8 cellular contexts compared by ENCODE assay signal in genomic region chr1:45009956-45010854, GRCh38. TPM values are rescaled to one million over a fixed set of nuclear protein-coding genes. Genes with fewer than 3 reads are reported as not detected.
A peak's percentile ranks its signal among the peaks of the same experiment; 100 is the strongest.
DNase-seq lines count a peak whose midpoint lies in the region; ATAC-seq, FAIRE-seq and TF ChIP-seq lines count a peak whose summit lies in the region.

No MANE protein-coding gene starts in this region.

- CTCF ChIA-PET in A549 (lab: Yijun Ruan, JAX) = interaction anchor here (0.6 to 20.8 kb wide), 10 partner anchors 8 to 500 kb away, joined by 3 to 488 read pairs (median 3); partner anchors contain the start of gene EIF2B3

- H3K36me3 ChIP-seq in Peyer's patch = peaks cover 0 to 52% (median 0%) of the 10 kb centered on the region in 3 donors
- H3K36me3 ChIP-seq in testis (ENCODE audit: low read depth, missing control alignments) = no peaks in the 10 kb centered on the region

- TF ChIP-seq CTCF in A549 (IDR thresholded peaks at IDR 0.05) (no peak), Peyer's patch (IDR thresholded peaks at IDR 0.05) (no peak), lower leg skin (IDR thresholded peaks at IDR 0.05) (no peak), testis (IDR thresholded peaks at IDR 0.05) (no peak)

- TF ChIP-seq EP300 in A549 (IDR thresholded peaks at IDR 0.05) = no peak

- ATAC-seq in A549 (peak in 1 of 2 experiments; percentile 19; a peak in 4 of 6 replicates), GM19455 (IDR thresholded peaks at IDR 0.05; ENCODE audit: unreplicated experiment) (peak; percentile 3), HG03520 (IDR thresholded peaks at IDR 0.05; ENCODE audit: unreplicated experiment) (no peak)
- ATAC-seq in central memory CD8-positive, alpha-beta T cell (replicated peaks; ENCODE audit: extremely low read depth, poor library complexity, severe bottlenecking) = no peak

- H3K27ac ChIP-seq in A549 = peak overlapping the region; percentile 67 to 93
- H3K27ac ChIP-seq in Peyer's patch = peak overlapping the region; percentile 80 to 88 (median 88)
- peak overlapping the region; percentile 52 to 62 for H3K27ac ChIP-seq in testis

- intact Hi-C loops in lower leg skin (cut with DNase I; ENCODE audit: low total_unique reads) = loop anchor here (5.0 to 10.0 kb wide), 4 partner anchors 175 to 565 kb away; no protein-coding TSS in a partner anchor
- intact Hi-C loops in testis (cut with DNase I; ENCODE audit: low total_unique reads) = loop anchor here (5.0 to 10.0 kb wide), 3 partner anchors 175 to 495 kb away; partner anchors contain the start of genes CCDC163 and MMACHC

- H3K4me1 Mint-ChIP-seq in central memory CD8-positive, alpha-beta T cell = peaks cover 58% of the 10 kb centered on the region

- H3K9me3 ChIP-seq in A549 (no peaks in the 10 kb centered on the region), Peyer's patch (no peaks in the 10 kb centered on the region), testis (no peaks in the 10 kb centered on the region)

- FAIRE-seq in A549 (lab: Jason Lieb, UNC) = no peak

- peaks cover 30% of the 10 kb centered on the region for H3K36me3 Mint-ChIP-seq in central memory CD8-positive, alpha-beta T cell (ENCODE audit: insufficient read depth)

- peak overlapping the region; percentile 90 for H3K4me3 Mint-ChIP-seq in central memory CD8-positive, alpha-beta T cell

- H3K4me3 ChIP-seq in A549 (peak overlapping the region; percentile 97), Peyer's patch (peak overlapping the region; percentile 82 to 92 (median 86)), lower leg skin (ENCODE audit: low read depth, poor library complexity, severe bottlenecking) (peak overlapping the region; percentile 92), testis (peak overlapping the region; percentile 93 to 97)

- peak overlapping the region; percentile 32 for H3K27ac Mint-ChIP-seq in central memory CD8-positive, alpha-beta T cell (ENCODE audit: low read depth)

- DNase-seq in A549 (ENCODE audit: low read depth in 1 of 2, low spot score in 1 of 2) = peak in 1 of 2 experiments; percentile 19
- DNase-seq in Peyer's patch = peak in 2 of 3 donors; percentile 83 to 88
- no peak for DNase-seq in central memory CD8-positive, alpha-beta T cell (ENCODE audit: low spot score in 2 of 2)
- no peak for DNase-seq in lower leg skin (ENCODE audit: low spot score in 2 of 2)
- DNase-seq in testis = no peak
- DNase-seq in Ammon's horn (ENCODE audit: low spot score) = no peak

- peaks cover 8% of the 10 kb centered on the region; the same call in 2 of the 3 replicates for H3K4me1 ChIP-seq in A549
- peaks cover 5 to 43% (median 25%) of the 10 kb centered on the region in 4 donors for H3K4me1 ChIP-seq in Peyer's patch
- H3K4me1 ChIP-seq in testis = peaks cover 34% of the 10 kb centered on the region

- peak overlapping the region; percentile 90 for H3K4me2 ChIP-seq in A549

- H3K9me3 Mint-ChIP-seq in central memory CD8-positive, alpha-beta T cell = no peaks in the 10 kb centered on the region

- WGBS in A549 (ENCODE audit: missing lambda C conversion rate) = 45% methylated on average over 23 of the region's 41 CpGs
- 21 to 25% methylated on average over 29 to 34 of the region's 41 CpGs for WGBS in lower leg skin, 2 donors
- WGBS in testis, 2 donors = 12 to 14% methylated on average over 16 to 34 of the region's 41 CpGs

- no peak for TF ChIP-seq POLR2A in A549 (IDR thresholded peaks at IDR 0.05; ENCODE audit: low read length)
- peak; percentile 25 to 32 for TF ChIP-seq POLR2A in Peyer's patch (IDR thresholded peaks at IDR 0.05)
- no peak for TF ChIP-seq POLR2A in lower leg skin (IDR thresholded peaks at IDR 0.05)
- no peak for TF ChIP-seq POLR2A in testis (IDR thresholded peaks at IDR 0.05)

- H3K27me3 ChIP-seq in Peyer's patch (no peaks in the 10 kb centered on the region), testis (no peaks in the 10 kb centered on the region)

- no peak for TF ChIP-seq RAD21 in A549 (conservative IDR thresholded peaks at IDR 0.05 in 1 of 2, IDR thresholded peaks at IDR 0.05 in 1 of 2)

- POLR2A ChIA-PET in A549 (lab: Yijun Ruan, JAX) = interaction anchor here (0.6 to 3.4 kb wide), 8 partner anchors 23 to 481 kb away, joined by 4 to 57 read pairs (median 8); partner anchors contain the start of genes EIF2B3, MUTYH, PLK3 and RPS8

- no peaks in the 10 kb centered on the region for H3K27me3 Mint-ChIP-seq in central memory CD8-positive, alpha-beta T cell

TF ChIP-seq in A549, 52 proteins besides CTCF, POLR2A, EP300 and RAD21:
- no peak for TF ChIP-seq EHMT2 (IDR thresholded peaks at IDR 0.05; ENCODE audit: low read depth)
- TF ChIP-seq CBX2 (IDR thresholded peaks at IDR 0.05; ENCODE audit: borderline replicate concordance, low read depth) = no peak
- no peak for TF ChIP-seq ZSCAN20 (CRISPR knock-in tag; IDR thresholded peaks at IDR 0.05)
- no peak for TF ChIP-seq JUN (IDR thresholded peaks at IDR 0.05)
- no peak for TF ChIP-seq MYC (IDR thresholded peaks at IDR 0.05; ENCODE audit: borderline replicate concordance, low read length)
- no peak for TF ChIP-seq E2F6 (IDR thresholded peaks at IDR 0.05; ENCODE audit: borderline replicate concordance, low read depth)
- TF ChIP-seq ATOH8 (CRISPR knock-in tag; IDR thresholded peaks at IDR 0.05; ENCODE audit: low read depth) = no peak
- no peak for TF ChIP-seq RCOR1 (IDR thresholded peaks at IDR 0.05; ENCODE audit: low read depth, low read length)
- no peak for TF ChIP-seq TFCP2L1 (CRISPR knock-in tag; IDR thresholded peaks at IDR 0.05)
- TF ChIP-seq SMC3 (IDR thresholded peaks at IDR 0.05) = no peak

RNA-seq across cellular contexts. Expression of gene HECTD3, which starts 0.9 kb away (rescaled TPM):
- 17.5 and 24.2 TPM in 2 replicates for polyA plus RNA-seq in A549 (2011; rRNA removed)
- polyA plus RNA-seq in A549 (2012; cell fraction: cytosol; rRNA removed) = 19.8 and 21.3 TPM in 2 replicates
- polyA plus RNA-seq in A549 (2012; cell fraction: nucleus; rRNA removed) = 32.8 and 37.6 TPM in 2 replicates
- polyA plus RNA-seq in A549 (2017; fragmentation: RNase III; extraction: RNeasy Plus Mini Kit Qiagen cat#74134 plus additional on column Dnase treatment) = 15.9 to 21.8 TPM (median 19.6 TPM) in 3 replicates
- polyA minus RNA-seq in A549 (2011; rRNA and poly(A)+ RNA removed) = 21.9 and 23.6 TPM in 2 replicates
- 100 to 1,000 TPM; 141 to 270 (median 202) TPM for total RNA-seq in Peyer's patch
- total RNA-seq in lower leg skin = 10 to 100 TPM; 40.3 to 97.5 (median 48.1) TPM
- 10 to 100 TPM; 42.6 to 63.4 TPM for total RNA-seq in testis
- 30.9 TPM for polyA plus RNA-seq in testis (ENCODE audit: insufficient read depth, low read depth, low replicate concordance)

RNA-seq across cellular contexts. Expression of gene UROD, which starts 1.8 kb away (rescaled TPM):
- 59.0 and 74.5 TPM in 2 replicates for polyA plus RNA-seq in A549 (2011; rRNA removed)
- polyA plus RNA-seq in A549 (2012; cell fraction: cytosol; rRNA removed) = 96.1 and 96.5 TPM in 2 replicates
- polyA plus RNA-seq in A549 (2012; cell fraction: nucleus; rRNA removed) = 112 and 145 TPM in 2 replicates
- 52.6 to 58.6 TPM (median 57.8 TPM) in 3 replicates for polyA plus RNA-seq in A549 (2017; fragmentation: RNase III; extraction: RNeasy Plus Mini Kit Qiagen cat#74134 plus additional on column Dnase treatment)
- polyA minus RNA-seq in A549 (2011; rRNA and poly(A)+ RNA removed) = 48.4 and 59.4 TPM in 2 replicates
- 10 to 100 TPM; 43.4 to 56.6 (median 51.3) TPM for total RNA-seq in Peyer's patch
- 10 to 100 TPM; 26.6 to 59.0 (median 45.8) TPM for total RNA-seq in lower leg skin
- total RNA-seq in testis = 100 to 1,000 TPM; 127 to 187 TPM
- polyA plus RNA-seq in testis (ENCODE audit: insufficient read depth, low read depth, low replicate concordance) = 111 TPM

RNA-seq across cellular contexts. Expression of gene EIF2B3, which starts 23.8 kb away (rescaled TPM):
- polyA plus RNA-seq in A549 (2011; rRNA removed) (25.4 and 35.2 TPM in 2 replicates), A549 (2017; fragmentation: RNase III; extraction: RNeasy Plus Mini Kit Qiagen cat#74134 plus additional on column Dnase treatment) (21.4 to 25.8 TPM (median 22.1 TPM) in 3 replicates), testis (ENCODE audit: insufficient read depth, low read depth, low replicate concordance) (30.9 TPM)
- polyA plus RNA-seq in A549 (2012; cell fraction: cytosol; rRNA removed) = 16.4 and 19.6 TPM in 2 replicates
- polyA plus RNA-seq in A549 (2012; cell fraction: nucleus; rRNA removed) = 9.4 and 13.2 TPM in 2 replicates
- 16.7 and 18.4 TPM in 2 replicates for polyA minus RNA-seq in A549 (2011; rRNA and poly(A)+ RNA removed)
- total RNA-seq in Peyer's patch (10 to 100 TPM; 10.3 to 23.9 (median 16.6) TPM), lower leg skin (10 to 100 TPM; 12.8 to 19.4 (median 16.1) TPM), testis (10 to 100 TPM; 20.1 to 26.3 TPM)

Comparison
In these comparisons a context has a peak if more than half of its experiments do, and no peak if none do; other contexts are left out.
1. DNase-seq: peak in Peyer's patch (2 of 3); none in central memory CD8-positive, alpha-beta T cell (0 of 2), lower leg skin (0 of 2), testis (single experiment) and Ammon's horn (single experiment).
2. POLR2A ChIP-seq: peak in Peyer's patch (2 of 2); none in A549 (single experiment), lower leg skin (0 of 2) and testis (single experiment).
3. Peak in every context shown above with its lines, with median percentiles within 50 percentile points of each other: H3K27ac ChIP-seq and H3K4me3 ChIP-seq.